In the genomic region with DNA sequence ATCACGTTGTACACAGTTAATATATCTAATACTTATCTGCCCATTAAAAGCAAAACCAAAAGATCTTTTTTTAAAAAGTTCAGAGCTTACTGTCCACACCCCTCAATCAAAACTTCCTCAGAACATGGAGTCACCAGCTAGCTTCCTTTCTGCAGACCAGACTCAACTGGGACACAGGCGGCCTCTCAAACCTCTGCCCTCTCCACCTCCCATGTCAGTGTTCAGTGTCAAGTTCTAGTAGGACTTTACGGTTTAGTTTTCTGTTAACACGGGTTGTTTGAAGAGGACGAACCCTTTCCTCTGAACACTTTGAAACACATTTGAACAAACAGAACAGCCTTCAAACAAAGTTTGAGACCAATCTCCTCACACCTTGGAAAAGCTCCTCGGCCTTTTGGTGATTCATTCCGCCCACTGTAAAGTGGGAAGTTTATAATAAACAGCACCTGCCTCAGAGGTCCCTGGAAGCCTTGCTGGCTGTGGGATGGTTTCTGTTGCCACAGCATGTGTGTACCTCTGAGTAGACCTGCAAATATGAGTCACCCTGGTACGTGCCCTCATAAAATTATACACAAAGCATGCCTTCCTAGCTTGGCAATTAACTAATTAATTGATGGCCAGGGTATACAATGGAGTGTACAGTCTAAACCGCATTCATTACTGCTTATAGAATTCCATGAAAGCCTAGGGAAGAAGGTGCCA, we compare ENCODE assay signal across 19 cellular contexts. TPM values are rescaled to one million over a fixed set of nuclear protein-coding genes. Genes with fewer than 3 reads are reported as not detected.
DNase-seq lines count a peak whose midpoint lies in the region; ATAC-seq, FAIRE-seq and TF ChIP-seq lines count a peak whose summit lies in the region.
"Had no signal": no experiment of that assay in that cellular context is flagged by ENCODE, and none has a peak within 500 bp of the region (broad histone marks: within the 10 kb centered on the region; RNA-seq: fewer than 3 reads in every experiment).

No MANE protein-coding gene starts in this region.

- H3K4me1 ChIP-seq in muscle layer of duodenum (ENCODE audit: control insufficient read depth in 1 of 2, insufficient read depth in 2 of 2, low read length in 2 of 2) (peaks cover 0 to 3% of the 10 kb centered on the region in 2 donors), esophagus muscularis mucosa (peaks cover 0 to 26% (median 16%) of the 10 kb centered on the region in 4 donors)
- H3K4me1 ChIP-seq: vagina had no signal

- no peak for TF ChIP-seq EP300 in esophagus muscularis mucosa (IDR thresholded peaks at IDR 0.05)

- ATAC-seq in HG02623 (IDR thresholded peaks at IDR 0.05; ENCODE audit: unreplicated experiment): no peak
- ATAC-seq in activated CD8-positive, alpha-beta T cell treated with anti-CD3 and anti-CD28 coated beads, Interleukin-2, amount 10 ng/mL, durations not matched to agents 7 days and 5 days: no peak
- ATAC-seq: activated CD8-positive, alpha-beta memory T cell treated with anti-CD3 and anti-CD28 coated beads, Interleukin-2, amount 10 ng/mL, durations not matched to agents 7 days and 5 days; effector memory CD8-positive, alpha-beta T cell; sciatic nerve; SK-N-SH treated with all-trans-retinoic acid at 6 μM for 48 hours; stimulated activated naive CD8-positive, alpha-beta T cell treated with anti-CD3 and anti-CD28 coated beads, Interleukin-15, Interleukin-2, amounts not matched to agents 100 U/mL and 50 U/mL, for 24 hours had no signal

- DNase-seq in Daoy (ENCODE audit: low read depth) (peak; percentile 67), MG63 (peak; percentile 17), bronchial epithelial cell (ENCODE audit: low read depth) (peak; percentile 92), esophagus muscularis mucosa (ENCODE audit: extremely low spot score) (no peak)
- DNase-seq in activated CD8-positive, alpha-beta T cell treated with anti-CD3 and anti-CD28 coated beads, Interleukin-2, amount 10 ng/mL, durations not matched to agents 7 days and 5 days: no peak
- DNase-seq: activated CD8-positive, alpha-beta memory T cell treated with anti-CD3 and anti-CD28 coated beads, Interleukin-2, amount 10 ng/mL, durations not matched to agents 7 days and 5 days; activated naive CD4-positive, alpha-beta T cell treated with anti-CD3 and anti-CD28 coated beads for 36 hours; CD8-positive, alpha-beta memory T cell; effector memory CD8-positive, alpha-beta T cell; H9; NCI-H2081; stimulated activated naive CD8-positive, alpha-beta T cell treated with anti-CD3 and anti-CD28 coated beads, Interleukin-15, Interleukin-2, amounts not matched to agents 100 U/mL and 50 U/mL, for 24 hours; WERI-Rb-1 had no signal

- POLR2A ChIA-PET in activated CD8-positive, alpha-beta T cell treated with anti-CD3 and anti-CD28 coated beads, Interleukin-2, amount 10 ng/mL, durations not matched to agents 7 days and 5 days (lab: Charles Lee): no interaction called here

- peak; percentile 58 for FAIRE-seq in bronchial epithelial cell (lab: Jason Lieb, UNC)

- H3K9me3 ChIP-seq in MG63 (no peaks in the 10 kb centered on the region), muscle layer of duodenum (ENCODE audit: control insufficient read depth in 1 of 2, low read length in 2 of 2) (no peaks in the 10 kb centered on the region), esophagus muscularis mucosa (no peaks in the 10 kb centered on the region)
- H3K9me3 ChIP-seq: vagina had no signal

- intact Hi-C loops in esophagus muscularis mucosa (cut with DNase I): no loop called here

- CTCF ChIA-PET in activated CD8-positive, alpha-beta T cell treated with anti-CD3 and anti-CD28 coated beads, Interleukin-2, amount 10 ng/mL, durations not matched to agents 7 days and 5 days (lab: Charles Lee): no interaction called here

- WGBS in esophagus muscularis mucosa: 59% methylated on average over 9 of the region's 9 CpGs

- no peaks in the 10 kb centered on the region for H3K27me3 ChIP-seq in MG63
- H3K27me3 ChIP-seq in bronchial epithelial cell (ENCODE audit: control insufficient read depth, insufficient read depth, low read length): no peaks in the 10 kb centered on the region
- H3K27me3 ChIP-seq in muscle layer of duodenum (ENCODE audit: low read depth, low read length): no peaks in the 10 kb centered on the region
- no peaks in the 10 kb centered on the region for H3K27me3 ChIP-seq in esophagus muscularis mucosa
- H3K27me3 ChIP-seq: vagina had no signal

- H3K36me3 Mint-ChIP-seq in activated CD8-positive, alpha-beta T cell treated with anti-CD3 and anti-CD28 coated beads, Interleukin-2, amount 10 ng/mL, durations not matched to agents 7 days and 5 days (ENCODE audit: low read depth): no peaks in the 10 kb centered on the region
- H3K36me3 Mint-ChIP-seq: activated CD8-positive, alpha-beta memory T cell treated with anti-CD3 and anti-CD28 coated beads, Interleukin-2, amount 10 ng/mL, durations not matched to agents 7 days and 5 days; CD8-positive, alpha-beta memory T cell had no signal

- H3K27ac ChIP-seq in muscle layer of duodenum (ENCODE audit: low read length) (peak overlapping the region; percentile 49), esophagus muscularis mucosa (replicated peaks in 1 of 4) (peak overlapping the region in 1 of 4 donors; percentile 10)
- H3K27ac ChIP-seq: vagina, WERI-Rb-1 had no signal

- no peaks in the 10 kb centered on the region for H3K36me3 ChIP-seq in MG63
- H3K36me3 ChIP-seq in bronchial epithelial cell (ENCODE audit: control insufficient read depth, insufficient read depth, low read length): no peaks in the 10 kb centered on the region
- no peaks in the 10 kb centered on the region for H3K36me3 ChIP-seq in muscle layer of duodenum (ENCODE audit: control insufficient read depth in 1 of 2, insufficient read depth in 2 of 2, low read length in 2 of 2)
- no peaks in the 10 kb centered on the region for H3K36me3 ChIP-seq in esophagus muscularis mucosa
- H3K36me3 ChIP-seq: vagina, WERI-Rb-1 had no signal

- no peak overlapping the region for H3K4me3 ChIP-seq in MG63
- no peak overlapping the region for H3K4me3 ChIP-seq in bronchial epithelial cell (ENCODE audit: low read depth, low read length)
- no peak overlapping the region for H3K4me3 ChIP-seq in muscle layer of duodenum (ENCODE audit: low read depth in 1 of 2, low read length in 2 of 2)
- no peak overlapping the region for H3K4me3 ChIP-seq in esophagus muscularis mucosa
- H3K4me3 ChIP-seq: vagina had no signal

- H3K9me3 Mint-ChIP-seq in activated CD8-positive, alpha-beta T cell treated with anti-CD3 and anti-CD28 coated beads, Interleukin-2, amount 10 ng/mL, durations not matched to agents 7 days and 5 days (ENCODE audit: insufficient read depth): no peaks in the 10 kb centered on the region
- H3K9me3 Mint-ChIP-seq: activated naive CD4-positive, alpha-beta T cell treated with anti-CD3 and anti-CD28 coated beads for 36 hours; CD8-positive, alpha-beta memory T cell; effector memory CD8-positive, alpha-beta T cell; H9 had no signal

- TF ChIP-seq CTCF in bronchial epithelial cell (IDR thresholded peaks at IDR 0.05; ENCODE audit: insufficient read depth, low read length, severe bottlenecking): no peak
- TF ChIP-seq CTCF in esophagus muscularis mucosa (IDR thresholded peaks at IDR 0.05): no peak

- no peaks in the 10 kb centered on the region for H3K4me1 Mint-ChIP-seq in activated CD8-positive, alpha-beta T cell treated with anti-CD3 and anti-CD28 coated beads, Interleukin-2, amount 10 ng/mL, durations not matched to agents 7 days and 5 days (ENCODE audit: low read depth)
- H3K4me1 Mint-ChIP-seq: activated CD8-positive, alpha-beta memory T cell treated with anti-CD3 and anti-CD28 coated beads, Interleukin-2, amount 10 ng/mL, durations not matched to agents 7 days and 5 days; CD8-positive, alpha-beta memory T cell had no signal

- H3K27me3 Mint-ChIP-seq in activated CD8-positive, alpha-beta T cell treated with anti-CD3 and anti-CD28 coated beads, Interleukin-2, amount 10 ng/mL, durations not matched to agents 7 days and 5 days (ENCODE audit: low read depth): no peaks in the 10 kb centered on the region
- H3K27me3 Mint-ChIP-seq: activated CD8-positive, alpha-beta memory T cell treated with anti-CD3 and anti-CD28 coated beads, Interleukin-2, amount 10 ng/mL, durations not matched to agents 7 days and 5 days had no signal

- no peak overlapping the region for H3K4me3 Mint-ChIP-seq in activated CD8-positive, alpha-beta T cell treated with anti-CD3 and anti-CD28 coated beads, Interleukin-2, amount 10 ng/mL, durations not matched to agents 7 days and 5 days
- H3K4me3 Mint-ChIP-seq: activated CD8-positive, alpha-beta memory T cell treated with anti-CD3 and anti-CD28 coated beads, Interleukin-2, amount 10 ng/mL, durations not matched to agents 7 days and 5 days; activated naive CD4-positive, alpha-beta T cell treated with anti-CD3 and anti-CD28 coated beads for 36 hours; CD8-positive, alpha-beta memory T cell; effector memory CD8-positive, alpha-beta T cell; H9; nephron had no signal

- H3K27ac Mint-ChIP-seq in activated CD8-positive, alpha-beta T cell treated with anti-CD3 and anti-CD28 coated beads, Interleukin-2, amount 10 ng/mL, durations not matched to agents 7 days and 5 days: no peak overlapping the region
- H3K27ac Mint-ChIP-seq: activated CD8-positive, alpha-beta memory T cell treated with anti-CD3 and anti-CD28 coated beads, Interleukin-2, amount 10 ng/mL, durations not matched to agents 7 days and 5 days; activated naive CD4-positive, alpha-beta T cell treated with anti-CD3 and anti-CD28 coated beads for 36 hours; CD8-positive, alpha-beta memory T cell; effector memory CD8-positive, alpha-beta T cell; H9; nephron had no signal

- no peak for TF ChIP-seq POLR2A in esophagus muscularis mucosa (IDR thresholded peaks at IDR 0.05; ENCODE audit: low read depth)

RNA-seq across cellular contexts. Expression of a gene that starts 48.4 kb away (rescaled TPM):
- 33.7 and 37.4 TPM in 2 replicates for total RNA-seq in Daoy (2014; rRNA removed; shearing (Covaris generic))
- 11.4 and 16.8 TPM in 2 replicates for total RNA-seq in MG63 (2014; rRNA removed; shearing (Covaris generic); ENCODE audit: low replicate concordance)
- 16.6 and 35.7 TPM in 2 replicates for total RNA-seq in bronchial epithelial cell
- total RNA-seq in esophagus muscularis mucosa: 10 to 100 TPM; 37.4 to 59.0 (median 43.0) TPM
- total RNA-seq in activated CD8-positive, alpha-beta T cell treated with anti-CD3 and anti-CD28 coated beads, Interleukin-2, amount 10 ng/mL, durations not matched to agents 7 days and 5 days: under 1 TPM; 0.23 to 0.66 TPM

Comparison
In these comparisons a context has a peak if more than half of its experiments do, and no peak if none do; other contexts are left out.
1. DNase-seq: peak in Daoy (single experiment), MG63 (single experiment) and bronchial epithelial cell (single experiment); none in esophagus muscularis mucosa (single experiment) and activated CD8-positive, alpha-beta T cell treated with anti-CD3 and anti-CD28 coated beads, Interleukin-2, amount 10 ng/mL, durations not matched to agents 7 days and 5 days (single experiment).